Comparison of ENCODE assay signal across 1 cellular context in the genomic region with DNA sequence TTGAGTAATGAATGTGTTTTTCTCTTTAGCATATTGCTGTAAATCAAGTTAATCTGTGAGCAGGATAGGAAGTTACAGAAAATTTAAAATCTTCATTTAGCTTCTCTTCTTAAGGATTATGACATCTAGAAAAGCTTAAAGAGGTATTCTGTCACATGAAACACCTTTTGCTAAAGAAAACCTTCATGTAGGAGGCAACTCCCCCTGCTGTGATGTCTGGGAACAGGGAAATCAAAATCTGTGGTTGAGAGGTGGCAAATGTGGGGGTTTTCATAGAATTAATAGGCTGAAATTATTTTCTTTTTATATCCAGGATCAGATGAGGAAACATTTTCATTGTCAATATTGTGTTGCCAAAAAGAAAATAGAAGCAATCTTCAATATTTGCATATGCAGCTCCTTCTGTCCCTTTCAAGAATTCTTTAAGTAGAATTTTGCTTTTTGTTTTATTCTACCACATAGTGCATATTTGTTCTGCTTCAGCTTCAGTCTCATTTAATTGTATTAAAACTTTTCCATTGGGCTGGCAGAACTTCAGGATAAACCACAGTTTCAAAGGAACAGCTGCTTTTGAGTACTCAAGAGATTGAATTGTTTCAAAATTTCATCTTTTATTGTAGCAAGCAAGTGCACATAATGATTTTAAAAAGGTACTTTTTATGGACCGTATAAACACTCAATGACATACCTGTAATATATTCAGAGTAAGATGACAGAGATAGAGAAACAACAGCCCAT.
TF ChIP-seq lines count a peak whose summit lies in the region.

No MANE protein-coding gene starts in this region.

TF ChIP-seq in K562, 482 proteins besides CTCF, POLR2A, EP300 and RAD21 (continued from another document):
- TF ChIP-seq DEAF1 (CRISPR knock-in tag; IDR thresholded peaks at IDR 0.05) = peak; percentile 59; the same call in 1 of the 2 replicates
- no peak for TF ChIP-seq ZNF354B (CRISPR knock-in tag; IDR thresholded peaks at IDR 0.05)
- TF ChIP-seq RBFOX2 (IDR thresholded peaks at IDR 0.05; ENCODE audit: low read depth, low read length) = 0 out of 2 replicates have a peak, but pooled peaks have one; percentile 4
